14 cellular contexts compared by ENCODE assay signal in the genomic region with DNA sequence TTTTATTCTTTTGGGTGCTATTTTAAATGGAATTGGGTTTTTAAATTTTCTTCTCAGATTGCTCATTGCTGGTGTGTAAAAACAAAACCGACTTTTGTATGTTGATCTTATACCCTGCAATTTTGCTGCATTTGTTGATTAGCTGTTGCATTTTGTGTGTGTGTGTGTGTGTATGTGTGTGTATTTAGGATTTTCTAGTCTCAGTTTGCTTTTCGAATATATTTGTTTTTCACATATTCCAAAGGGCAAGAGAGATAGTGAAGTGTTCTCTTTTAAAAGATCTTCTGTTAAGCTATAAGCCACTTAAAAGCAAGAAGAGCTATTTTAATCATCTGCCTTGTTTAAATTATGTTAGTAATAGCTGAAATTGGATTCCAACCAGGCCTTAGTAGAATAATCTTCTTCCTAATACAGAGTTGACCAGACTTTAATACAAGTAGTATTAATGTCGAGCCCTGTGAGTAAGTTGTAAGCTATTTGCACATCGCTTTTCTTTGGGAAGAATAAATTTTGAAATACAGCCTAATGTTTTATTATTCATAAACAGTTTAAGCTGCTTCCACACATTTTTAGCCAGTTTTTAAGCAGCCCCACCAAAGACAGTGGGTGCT. TPM values are rescaled to one million over a fixed set of nuclear protein-coding genes. Genes with fewer than 3 reads are reported as not detected.
DNase-seq lines count a peak whose midpoint lies in the region; ATAC-seq and TF ChIP-seq lines count a peak whose summit lies in the region.
"Had no signal": no experiment of that assay in that cellular context is flagged by ENCODE, and none has a peak within 500 bp of the region (broad histone marks: within the 10 kb centered on the region; RNA-seq: fewer than 3 reads in every experiment).

No MANE protein-coding gene starts in this region.

- no peak overlapping the region for H3K27ac Mint-ChIP-seq in stimulated activated effector memory CD8-positive, alpha-beta T cell treated with anti-CD3 and anti-CD28 coated beads, Interleukin-12 subunit alpha, Interleukin-12 subunit beta, amount 100 ng/mL, for 72 hours

- peaks cover 5 to 26% (median 13%) of the 10 kb centered on the region in 4 donors for H3K36me3 ChIP-seq in liver (ENCODE audit: control insufficient read depth in 4 of 4, insufficient read depth in 3 of 4, low read depth in 1 of 4, low read length in 3 of 4)

- TF ChIP-seq CTCF in choroid plexus epithelial cell (conservative IDR thresholded peaks at IDR 0.05; ENCODE audit: low read depth, low read length) (no peak), liver (IDR thresholded peaks at IDR 0.05; ENCODE audit: low read depth, low read length, missing input control) (no peak)

- no peaks in the 10 kb centered on the region for H3K9me3 Mint-ChIP-seq in stimulated activated effector memory CD8-positive, alpha-beta T cell treated with anti-CD3 and anti-CD28 coated beads, Interleukin-12 subunit alpha, Interleukin-12 subunit beta, amount 100 ng/mL, for 72 hours

- WGBS in liver = 42% methylated on average over 4 of the region's 4 CpGs

- TF ChIP-seq RAD21 in liver (IDR thresholded peaks at IDR 0.05) = peak in 1 of 2 donors; percentile 23

- H3K4me3 ChIP-seq in choroid plexus epithelial cell (ENCODE audit: low read depth, low read length) = no peak overlapping the region
- H3K4me3 ChIP-seq in liver (ENCODE audit: low read depth in 1 of 3, low read length in 3 of 3) = no peak overlapping the region

- H3K9me3 ChIP-seq in liver (ENCODE audit: control insufficient read depth in 4 of 4, low read length in 3 of 4) = no peaks in the 10 kb centered on the region

- H3K4me1 Mint-ChIP-seq in stimulated activated effector memory CD8-positive, alpha-beta T cell treated with anti-CD3 and anti-CD28 coated beads, Interleukin-12 subunit alpha, Interleukin-12 subunit beta, amount 100 ng/mL, for 72 hours = peaks cover 27% of the 10 kb centered on the region

- peaks cover 99% of the 10 kb centered on the region for H3K36me3 Mint-ChIP-seq in stimulated activated effector memory CD8-positive, alpha-beta T cell treated with anti-CD3 and anti-CD28 coated beads, Interleukin-12 subunit alpha, Interleukin-12 subunit beta, amount 100 ng/mL, for 72 hours

- H3K4me1 ChIP-seq in liver (ENCODE audit: control insufficient read depth in 4 of 4, insufficient read depth in 4 of 4, low read length in 3 of 4) = peaks cover 1 to 28% (median 14%) of the 10 kb centered on the region in 4 donors

- H3K27me3 ChIP-seq in liver (ENCODE audit: control insufficient read depth in 4 of 4, insufficient read depth in 4 of 4, low read length in 3 of 4) = no peaks in the 10 kb centered on the region

- peak; percentile 20 for DNase-seq in EH (ENCODE audit: low read depth)
- peak; percentile 85 for DNase-seq in NCI-H82 (lab: John Stamatoyannopoulos, UW)
- DNase-seq in choroid plexus epithelial cell (ENCODE audit: low read depth) = peak; percentile 13
- no peak for DNase-seq in iPS-NIHi7 (ENCODE audit: extremely low spot score)
- no peak for DNase-seq in stimulated activated effector memory CD8-positive, alpha-beta T cell treated with anti-CD3 and anti-CD28 coated beads, Interleukin-12 subunit alpha, Interleukin-12 subunit beta, amount 100 ng/mL, for 72 hours (ENCODE audit: low spot score in 2 of 2)
- DNase-seq in GF-D8 (lab: John Stamatoyannopoulos, UW) = no peak
- DNase-seq: AML-193, DND-41, H7, Kasumi-1, NCI-H2029 treated with DMSO at 0.1 percent for 48 hours, RPMI8226 had no signal

- no peak for ATAC-seq in HG03045 (IDR thresholded peaks at IDR 0.05; ENCODE audit: unreplicated experiment)
- no peak for ATAC-seq in stimulated activated effector memory CD8-positive, alpha-beta T cell treated with anti-CD3 and anti-CD28 coated beads, Interleukin-12 subunit alpha, Interleukin-12 subunit beta, amount 100 ng/mL, for 72 hours

- no peak overlapping the region for H3K4me3 Mint-ChIP-seq in stimulated activated effector memory CD8-positive, alpha-beta T cell treated with anti-CD3 and anti-CD28 coated beads, Interleukin-12 subunit alpha, Interleukin-12 subunit beta, amount 100 ng/mL, for 72 hours

- peak overlapping the region; percentile 63 to 82 for H3K27ac ChIP-seq in liver (ENCODE audit: low read depth in 1 of 2, low read length in 2 of 2)

- H3K9ac ChIP-seq in liver (ENCODE audit: low read depth in 1 of 2, low read length in 2 of 2) = peak overlapping the region in 1 of 2 donors; percentile 59

TF ChIP-seq in liver, 16 proteins besides CTCF, POLR2A, EP300 and RAD21:
- TF ChIP-seq GABPA (IDR thresholded peaks at IDR 0.05 in 1 of 2, conservative IDR thresholded peaks at IDR 0.05 in 1 of 2) (no peak), FOXA2 (IDR thresholded peaks at IDR 0.05) (peak; percentile 38), HNF4A (conservative IDR thresholded peaks at IDR 0.05) (peak; percentile 73 to 77), SP1 (IDR thresholded peaks at IDR 0.05) (peak; percentile 68), NR2F2 (IDR thresholded peaks at IDR 0.05) (no peak), RXRA (IDR thresholded peaks at IDR 0.05) (peak; percentile 39 to 57), YY1 (IDR thresholded peaks at IDR 0.05) (no peak), EGR1 (IDR thresholded peaks at IDR 0.05; ENCODE audit: low read depth in 2 of 2) (no peak), JUND (IDR thresholded peaks at IDR 0.05) (peak in 1 of 2 donors; percentile 25), HNF4G (IDR thresholded peaks at IDR 0.05) (no peak), FOXA1 (IDR thresholded peaks at IDR 0.05) (peak; percentile 11), TAF1 (conservative IDR thresholded peaks at IDR 0.05) (no peak)
- TF ChIP-seq, protein P1, sequence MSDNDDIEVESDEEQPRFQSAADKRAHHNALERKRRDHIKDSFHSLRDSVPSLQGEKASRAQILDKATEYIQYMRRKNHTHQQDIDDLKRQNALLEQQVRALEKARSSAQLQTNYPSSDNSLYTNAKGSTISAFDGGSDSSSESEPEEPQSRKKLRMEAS (IDR thresholded peaks at IDR 0.05) = no peak
- TF ChIP-seq, protein P2, sequence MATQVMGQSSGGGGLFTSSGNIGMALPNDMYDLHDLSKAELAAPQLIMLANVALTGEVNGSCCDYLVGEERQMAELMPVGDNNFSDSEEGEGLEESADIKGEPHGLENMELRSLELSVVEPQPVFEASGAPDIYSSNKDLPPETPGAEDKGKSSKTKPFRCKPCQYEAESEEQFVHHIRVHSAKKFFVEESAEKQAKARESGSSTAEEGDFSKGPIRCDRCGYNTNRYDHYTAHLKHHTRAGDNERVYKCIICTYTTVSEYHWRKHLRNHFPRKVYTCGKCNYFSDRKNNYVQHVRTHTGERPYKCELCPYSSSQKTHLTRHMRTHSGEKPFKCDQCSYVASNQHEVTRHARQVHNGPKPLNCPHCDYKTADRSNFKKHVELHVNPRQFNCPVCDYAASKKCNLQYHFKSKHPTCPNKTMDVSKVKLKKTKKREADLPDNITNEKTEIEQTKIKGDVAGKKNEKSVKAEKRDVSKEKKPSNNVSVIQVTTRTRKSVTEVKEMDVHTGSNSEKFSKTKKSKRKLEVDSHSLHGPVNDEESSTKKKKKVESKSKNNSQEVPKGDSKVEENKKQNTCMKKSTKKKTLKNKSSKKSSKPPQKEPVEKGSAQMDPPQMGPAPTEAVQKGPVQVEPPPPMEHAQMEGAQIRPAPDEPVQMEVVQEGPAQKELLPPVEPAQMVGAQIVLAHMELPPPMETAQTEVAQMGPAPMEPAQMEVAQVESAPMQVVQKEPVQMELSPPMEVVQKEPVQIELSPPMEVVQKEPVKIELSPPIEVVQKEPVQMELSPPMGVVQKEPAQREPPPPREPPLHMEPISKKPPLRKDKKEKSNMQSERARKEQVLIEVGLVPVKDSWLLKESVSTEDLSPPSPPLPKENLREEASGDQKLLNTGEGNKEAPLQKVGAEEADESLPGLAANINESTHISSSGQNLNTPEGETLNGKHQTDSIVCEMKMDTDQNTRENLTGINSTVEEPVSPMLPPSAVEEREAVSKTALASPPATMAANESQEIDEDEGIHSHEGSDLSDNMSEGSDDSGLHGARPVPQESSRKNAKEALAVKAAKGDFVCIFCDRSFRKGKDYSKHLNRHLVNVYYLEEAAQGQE (IDR thresholded peaks at IDR 0.05) = peak; percentile 18
- TF ChIP-seq, protein P3, sequence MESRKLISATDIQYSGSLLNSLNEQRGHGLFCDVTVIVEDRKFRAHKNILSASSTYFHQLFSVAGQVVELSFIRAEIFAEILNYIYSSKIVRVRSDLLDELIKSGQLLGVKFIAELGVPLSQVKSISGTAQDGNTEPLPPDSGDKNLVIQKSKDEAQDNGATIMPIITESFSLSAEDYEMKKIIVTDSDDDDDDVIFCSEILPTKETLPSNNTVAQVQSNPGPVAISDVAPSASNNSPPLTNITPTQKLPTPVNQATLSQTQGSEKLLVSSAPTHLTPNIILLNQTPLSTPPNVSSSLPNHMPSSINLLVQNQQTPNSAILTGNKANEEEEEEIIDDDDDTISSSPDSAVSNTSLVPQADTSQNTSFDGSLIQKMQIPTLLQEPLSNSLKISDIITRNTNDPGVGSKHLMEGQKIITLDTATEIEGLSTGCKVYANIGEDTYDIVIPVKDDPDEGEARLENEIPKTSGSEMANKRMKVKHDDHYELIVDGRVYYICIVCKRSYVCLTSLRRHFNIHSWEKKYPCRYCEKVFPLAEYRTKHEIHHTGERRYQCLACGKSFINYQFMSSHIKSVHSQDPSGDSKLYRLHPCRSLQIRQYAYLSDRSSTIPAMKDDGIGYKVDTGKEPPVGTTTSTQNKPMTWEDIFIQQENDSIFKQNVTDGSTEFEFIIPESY (IDR thresholded peaks at IDR 0.05) = no peak
- TF ChIP-seq, protein P4, sequence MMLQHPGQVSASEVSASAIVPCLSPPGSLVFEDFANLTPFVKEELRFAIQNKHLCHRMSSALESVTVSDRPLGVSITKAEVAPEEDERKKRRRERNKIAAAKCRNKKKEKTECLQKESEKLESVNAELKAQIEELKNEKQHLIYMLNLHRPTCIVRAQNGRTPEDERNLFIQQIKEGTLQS (IDR thresholded peaks at IDR 0.05) = no peak

RNA-seq across cellular contexts. Expression of a gene that starts 47.8 kb away (rescaled TPM):
- total RNA-seq in liver = 10 to 100 TPM in 1 of 2 donors, 1 to 10 TPM in 1; 8.2 to 19.5 TPM
- polyA plus RNA-seq in liver = 10 to 100 TPM; 22.2 to 31.1 TPM

RNA-seq across cellular contexts. Expression of a gene that starts 57.4 kb away (rescaled TPM):
- 100 to 1,000 TPM; 105 to 112 TPM for total RNA-seq in liver
- 10 to 100 TPM; 70.2 to 92.9 TPM for polyA plus RNA-seq in liver

Comparison
In these comparisons a context has a peak if more than half of its experiments do, and no peak if none do; other contexts are left out.
1. DNase-seq: peak in EH (single experiment), NCI-H82 (single experiment) and choroid plexus epithelial cell (single experiment); none in iPS-NIHi7 (single experiment), stimulated activated effector memory CD8-positive, alpha-beta T cell treated with anti-CD3 and anti-CD28 coated beads, Interleukin-12 subunit alpha, Interleukin-12 subunit beta, amount 100 ng/mL, for 72 hours (0 of 2) and GF-D8 (single experiment).